In genomic region chr2:96669539-96670215, GRCh38 we compare ENCODE assay signal across 27 cellular contexts. TPM values are rescaled to one million over a fixed set of nuclear protein-coding genes. Genes with fewer than 3 reads are reported as not detected.
"Had no signal": no experiment of that assay in that cellular context is flagged by ENCODE, and none has a peak within 500 bp of the region (broad histone marks: within the 10 kb centered on the region; RNA-seq: fewer than 3 reads in every experiment).

No MANE protein-coding gene starts in this region.

- H3K36me3 Mint-ChIP-seq: activated naive CD8-positive, alpha-beta T cell treated with anti-CD3 and anti-CD28 coated beads, Interleukin-2, amount 10 ng/mL, durations not matched to agents 7 days and 5 days; stimulated activated effector memory CD8-positive, alpha-beta T cell treated with anti-CD3 and anti-CD28 coated beads, Interleukin-12 subunit alpha, Interleukin-12 subunit beta, amount 100 ng/mL, for 72 hours had no signal

- ATAC-seq: activated T-cell treated with anti-CD3 and anti-CD28 coated beads, Interleukin-2, amount 50 U/mL, for 4 hours; gastroesophageal sphincter; left ventricle myocardium superior; sciatic nerve; stimulated activated naive CD8-positive, alpha-beta T cell treated with anti-CD3 and anti-CD28 coated beads, Interleukin-15, amount 100 ng/mL, for 72 hours had no signal

- H3K4me3 Mint-ChIP-seq: activated naive CD4-positive, alpha-beta T cell treated with anti-CD3 and anti-CD28 coated beads for 36 hours; activated naive CD8-positive, alpha-beta T cell treated with anti-CD3 and anti-CD28 coated beads, Interleukin-2, amount 10 ng/mL, durations not matched to agents 7 days and 5 days; activated T-cell treated with anti-CD3 and anti-CD28 coated beads, Interleukin-2, amount 50 U/mL, for 4 hours; endodermal cell; nephron; stimulated activated effector memory CD8-positive, alpha-beta T cell treated with anti-CD3 and anti-CD28 coated beads, Interleukin-12 subunit alpha, Interleukin-12 subunit beta, amount 100 ng/mL, for 72 hours; stimulated activated naive CD8-positive, alpha-beta T cell treated with anti-CD3 and anti-CD28 coated beads, Interleukin-15, amount 100 ng/mL, for 72 hours had no signal

- H3K4me1 ChIP-seq: suprapubic skin, tibial nerve had no signal

- H3K36me3 ChIP-seq: gastroesophageal sphincter, suprapubic skin, tibial nerve, vagina had no signal

- H3K27me3 Mint-ChIP-seq: stimulated activated naive CD8-positive, alpha-beta T cell treated with anti-CD3 and anti-CD28 coated beads, Interleukin-15, amount 100 ng/mL, for 72 hours had no signal

- DNase-seq: activated CD4-positive, alpha-beta T cell treated with anti-CD3 and anti-CD28 coated beads for 4 hours; activated CD4-positive, alpha-beta T cell treated with anti-CD3 and anti-CD28 coated beads, Interleukin-2, amount 50 U/mL, for 48 hours; activated CD4-positive, CD25-positive, alpha-beta regulatory T cell; activated CD8-positive, alpha-beta memory T cell treated with anti-CD3 and anti-CD28 coated beads, Interleukin-2, amount 50 U/mL, for 48 hours; activated naive CD4-positive, alpha-beta T cell treated with anti-CD3 and anti-CD28 coated beads for 36 hours; activated naive CD8-positive, alpha-beta T cell treated with anti-CD3 and anti-CD28 coated beads, Interleukin-2, amount 10 ng/mL, durations not matched to agents 7 days and 5 days; activated T-cell treated with anti-CD3 and anti-CD28 coated beads, Interleukin-2, amount 50 U/mL, for 4 hours; amniotic stem cell; cerebellar nuclear complex; cortex of kidney; endodermal cell; head of caudate nucleus; hypothalamus; left ventricle myocardium superior; midbrain; nucleus accumbens; small intestine; stimulated activated CD4-positive, alpha-beta T cell treated with anti-CD3 and anti-CD28 coated beads, Interleukin-2, amount 100 ng/mL, for 24 hours; stimulated activated naive CD8-positive, alpha-beta T cell treated with anti-CD3 and anti-CD28 coated beads, Interleukin-15, amount 100 ng/mL, for 72 hours had no signal

- H3K9me3 ChIP-seq: gastroesophageal sphincter, suprapubic skin, vagina had no signal

- H3K27me3 ChIP-seq: gastroesophageal sphincter, suprapubic skin, tibial nerve, vagina had no signal

- H3K27ac Mint-ChIP-seq: activated naive CD4-positive, alpha-beta T cell treated with anti-CD3 and anti-CD28 coated beads for 36 hours; activated naive CD8-positive, alpha-beta T cell treated with anti-CD3 and anti-CD28 coated beads, Interleukin-2, amount 10 ng/mL, durations not matched to agents 7 days and 5 days; endodermal cell; nephron; stimulated activated effector memory CD8-positive, alpha-beta T cell treated with anti-CD3 and anti-CD28 coated beads, Interleukin-12 subunit alpha, Interleukin-12 subunit beta, amount 100 ng/mL, for 72 hours; stimulated activated naive CD8-positive, alpha-beta T cell treated with anti-CD3 and anti-CD28 coated beads, Interleukin-15, amount 100 ng/mL, for 72 hours had no signal

- H3K27ac ChIP-seq: gastroesophageal sphincter, suprapubic skin, tibial nerve, vagina had no signal

- H3K4me3 ChIP-seq: gastroesophageal sphincter, suprapubic skin, tibial nerve, vagina had no signal

- H3K9me3 Mint-ChIP-seq: activated naive CD4-positive, alpha-beta T cell treated with anti-CD3 and anti-CD28 coated beads for 36 hours; activated naive CD8-positive, alpha-beta T cell treated with anti-CD3 and anti-CD28 coated beads, Interleukin-2, amount 10 ng/mL, durations not matched to agents 7 days and 5 days; activated T-cell treated with anti-CD3 and anti-CD28 coated beads, Interleukin-2, amount 50 U/mL, for 4 hours; stimulated activated effector memory CD8-positive, alpha-beta T cell treated with anti-CD3 and anti-CD28 coated beads, Interleukin-12 subunit alpha, Interleukin-12 subunit beta, amount 100 ng/mL, for 72 hours; stimulated activated naive CD8-positive, alpha-beta T cell treated with anti-CD3 and anti-CD28 coated beads, Interleukin-15, amount 100 ng/mL, for 72 hours had no signal

- H3K4me1 Mint-ChIP-seq: endodermal cell; nephron; stimulated activated naive CD8-positive, alpha-beta T cell treated with anti-CD3 and anti-CD28 coated beads, Interleukin-15, amount 100 ng/mL, for 72 hours had no signal

RNA-seq across cellular contexts. Expression of gene FER1L5, which starts 27.1 kb away (rescaled TPM):
- total RNA-seq: activated CD8-positive, alpha-beta memory T cell treated with anti-CD3 and anti-CD28 coated beads for 36 hours; activated naive CD4-positive, alpha-beta T cell treated with anti-CD3 and anti-CD28 coated beads for 36 hours; activated naive CD8-positive, alpha-beta T cell treated with anti-CD3 and anti-CD28 coated beads, Interleukin-2, amount 10 ng/mL, durations not matched to agents 7 days and 5 days; activated T-cell treated with anti-CD3 and anti-CD28 coated beads, Interleukin-2, amount 50 U/mL, for 4 hours; gastroesophageal sphincter; left ventricle myocardium superior; suprapubic skin had no signal
